2 cellular contexts compared by ENCODE assay signal in genomic region chr11:22635689-22636088, GRCh38.
TF ChIP-seq lines count a peak whose summit lies in the region.

No MANE protein-coding gene starts in this region.

TF ChIP-seq in A549, 52 proteins besides CTCF, POLR2A, EP300 and RAD21:
- TF ChIP-seq EHMT2 (IDR thresholded peaks at IDR 0.05; ENCODE audit: low read depth): no peak
- no peak for TF ChIP-seq KDM5A (IDR thresholded peaks at IDR 0.05)
- no peak for TF ChIP-seq RFX5 (IDR thresholded peaks at IDR 0.05)
- no peak for TF ChIP-seq NPAS2 (CRISPR knock-in tag; IDR thresholded peaks at IDR 0.05; ENCODE audit: borderline replicate concordance)
- TF ChIP-seq SMC3 (IDR thresholded peaks at IDR 0.05): no peak
- no peak for TF ChIP-seq RARB (CRISPR knock-in tag; IDR thresholded peaks at IDR 0.05)
- no peak for TF ChIP-seq BCL3 (IDR thresholded peaks at IDR 0.05)
- no peak for TF ChIP-seq TFCP2L1 (CRISPR knock-in tag; IDR thresholded peaks at IDR 0.05)
- TF ChIP-seq FOXS1 (CRISPR knock-in tag; IDR thresholded peaks at IDR 0.05): no peak
- TF ChIP-seq ZFP36 (IDR thresholded peaks at IDR 0.05; ENCODE audit: borderline replicate concordance, partially characterized antibody): no peak
- no peak for TF ChIP-seq BHLHE40 (IDR thresholded peaks at IDR 0.05; ENCODE audit: low read depth, low read length)
- no peak for TF ChIP-seq TP53 (CRISPR knock-in tag; IDR thresholded peaks at IDR 0.05)
- no peak for TF ChIP-seq MAX (IDR thresholded peaks at IDR 0.05)
- TF ChIP-seq SREBF2 (IDR thresholded peaks at IDR 0.05): no peak
- TF ChIP-seq HOXA7 (CRISPR knock-in tag; IDR thresholded peaks at IDR 0.05): no peak
- no peak for TF ChIP-seq E2F6 (IDR thresholded peaks at IDR 0.05; ENCODE audit: borderline replicate concordance, low read depth)
- no peak for TF ChIP-seq POLR2AphosphoS2 (conservative IDR thresholded peaks at IDR 0.05; ENCODE audit: low read length)
- TF ChIP-seq ATOH8 (CRISPR knock-in tag; IDR thresholded peaks at IDR 0.05; ENCODE audit: low read depth): no peak
- no peak for TF ChIP-seq NR3C1 (IDR thresholded peaks at IDR 0.05)

TF ChIP-seq in GM12878, 131 proteins besides CTCF, POLR2A, EP300 and RAD21:
- TF ChIP-seq ZBTB4 (CRISPR knock-in tag; IDR thresholded peaks at IDR 0.05) (no peak), NR2C1 (IDR thresholded peaks at IDR 0.05) (no peak), MYB (IDR thresholded peaks at IDR 0.05; ENCODE audit: borderline replicate concordance, low read depth, low read length) (no peak), SRF (IDR thresholded peaks at IDR 0.05; ENCODE audit: low read depth in 2 of 2, low read length in 2 of 2) (no peak), BHLHE40 (IDR thresholded peaks at IDR 0.05; ENCODE audit: borderline replicate concordance in 1 of 2, low read depth in 2 of 2, low read length in 1 of 2) (no peak), SKIL (IDR thresholded peaks at IDR 0.05; ENCODE audit: low read depth, poor library complexity, severe bottlenecking) (no peak), ELK1 (IDR thresholded peaks at IDR 0.05; ENCODE audit: low read depth, low read length) (no peak), HDAC2 (IDR thresholded peaks at IDR 0.05) (no peak), NBN (IDR thresholded peaks at IDR 0.05) (no peak)
